Comparison of ENCODE assay signal across 8 cellular contexts in genomic region chr4:99405433-99406115, GRCh38. TPM values are rescaled to one million over a fixed set of nuclear protein-coding genes. Genes with fewer than 3 reads are reported as not detected.
DNase-seq lines count a peak whose midpoint lies in the region; ATAC-seq and TF ChIP-seq lines count a peak whose summit lies in the region.

No MANE protein-coding gene starts in this region.

- H3K36me3 ChIP-seq in MG63: no peaks in the 10 kb centered on the region
- H3K36me3 ChIP-seq in psoas muscle (ENCODE audit: insufficient read depth in 1 of 2, low read depth in 1 of 2): no peaks in the 10 kb centered on the region

- TF ChIP-seq CTCF in GM12873 (IDR thresholded peaks at IDR 0.05; ENCODE audit: insufficient read depth, low read depth, low read length, missing control alignments): peak; percentile 86
- peak; percentile 88 for TF ChIP-seq CTCF in glutamatergic neuron (IDR thresholded peaks at IDR 0.05; ENCODE audit: partially characterized antibody, unreplicated experiment)
- TF ChIP-seq CTCF in psoas muscle (IDR thresholded peaks at IDR 0.05): peak; percentile 96

- intact Hi-C loops in psoas muscle (cut with DNase I): loop anchor here (1.0 to 5.0 kb wide), 3 partner anchors 203 to 287 kb away; no protein-coding TSS in a partner anchor

- peak; percentile 35 to 47 for ATAC-seq in activated naive CD4-positive, alpha-beta T cell treated with anti-CD3 and anti-CD28 coated beads, Interleukin-2, amount 50 U/mL, for 72 hours
- ATAC-seq in psoas muscle (peak; percentile 77 to 90 (median 86)), HG03139 (IDR thresholded peaks at IDR 0.05; ENCODE audit: unreplicated experiment) (no peak)

- H3K4me1 Mint-ChIP-seq in glutamatergic neuron (ENCODE audit: low read depth, unreplicated experiment): no peaks in the 10 kb centered on the region

- no peak overlapping the region for H3K4me3 ChIP-seq in MG63
- no peak overlapping the region for H3K4me3 ChIP-seq in psoas muscle

- WGBS in psoas muscle, 3 donors: 36 to 38% (median 37%) methylated on average over 6 of the region's 6 CpGs

- H3K27ac Mint-ChIP-seq in activated naive CD4-positive, alpha-beta T cell treated with anti-CD3 and anti-CD28 coated beads, Interleukin-2, amount 50 U/mL, for 72 hours: no peak overlapping the region
- no peak overlapping the region for H3K27ac Mint-ChIP-seq in glutamatergic neuron (ENCODE audit: unreplicated experiment)

- H3K4me3 Mint-ChIP-seq in glutamatergic neuron (ENCODE audit: unreplicated experiment): no peak overlapping the region

- H3K27me3 Mint-ChIP-seq in glutamatergic neuron (ENCODE audit: unreplicated experiment): peaks cover 5% of the 10 kb centered on the region

- peaks cover 10% of the 10 kb centered on the region for H3K4me1 ChIP-seq in psoas muscle

- no peaks in the 10 kb centered on the region for H3K36me3 Mint-ChIP-seq in activated naive CD4-positive, alpha-beta T cell treated with anti-CD3 and anti-CD28 coated beads, Interleukin-2, amount 50 U/mL, for 72 hours
- H3K36me3 Mint-ChIP-seq in glutamatergic neuron (ENCODE audit: unreplicated experiment): no peaks in the 10 kb centered on the region

- no peaks in the 10 kb centered on the region for H3K9me3 Mint-ChIP-seq in activated naive CD4-positive, alpha-beta T cell treated with anti-CD3 and anti-CD28 coated beads, Interleukin-2, amount 50 U/mL, for 72 hours
- H3K9me3 Mint-ChIP-seq in glutamatergic neuron (ENCODE audit: unreplicated experiment): no peaks in the 10 kb centered on the region

- DNase-seq in MG63 (peak; percentile 37), SKM-1 (lab: John Stamatoyannopoulos, UW; ENCODE audit: unreplicated experiment) (peak; percentile 52), glutamatergic neuron (peak; percentile 78), psoas muscle (peak; percentile 45 to 49), HuH-7 (ENCODE audit: low spot score) (no peak)
- DNase-seq in activated naive CD4-positive, alpha-beta T cell treated with anti-CD3 and anti-CD28 coated beads, Interleukin-2, amount 50 U/mL, for 72 hours (ENCODE audit: low spot score in 2 of 2): peak in 1 of 2 donors; percentile 65

- no peak overlapping the region for H3K27ac ChIP-seq in psoas muscle

- H3K27me3 ChIP-seq in MG63 (no peaks in the 10 kb centered on the region), psoas muscle (ENCODE audit: insufficient read depth in 3 of 3, low read length in 2 of 3) (no peaks in the 10 kb centered on the region)

- no peaks in the 10 kb centered on the region for H3K9me3 ChIP-seq in MG63
- no peaks in the 10 kb centered on the region for H3K9me3 ChIP-seq in psoas muscle

RNA-seq across cellular contexts. Expression of gene ADH7, which starts 29.6 kb away (rescaled TPM):
- total RNA-seq in MG63 (2014; rRNA removed; shearing (Covaris generic); ENCODE audit: low replicate concordance): not detected in 2 replicates
- not detected for total RNA-seq in activated naive CD4-positive, alpha-beta T cell treated with anti-CD3 and anti-CD28 coated beads, Interleukin-2, amount 50 U/mL, for 72 hours
- total RNA-seq in glutamatergic neuron (ENCODE audit: unreplicated experiment) (not detected), psoas muscle (not detected)
- polyA plus RNA-seq in psoas muscle: not detected

RNA-seq across cellular contexts. Expression of gene ADH1C, which starts 53.0 kb away (rescaled TPM):
- total RNA-seq in MG63 (2014; rRNA removed; shearing (Covaris generic); ENCODE audit: low replicate concordance): not detected in 2 replicates
- not detected for total RNA-seq in activated naive CD4-positive, alpha-beta T cell treated with anti-CD3 and anti-CD28 coated beads, Interleukin-2, amount 50 U/mL, for 72 hours
- total RNA-seq in glutamatergic neuron (ENCODE audit: unreplicated experiment): not detected
- 1 to 10 TPM; 1.8 to 5.4 (median 3.4) TPM for total RNA-seq in psoas muscle
- 10 to 100 TPM in 1 of 3 donors, 1 to 10 TPM in 2; 4.7 to 10.6 (median 6.4) TPM for polyA plus RNA-seq in psoas muscle
